Comparison of ENCODE assay signal across 2 cellular contexts in the genomic region with DNA sequence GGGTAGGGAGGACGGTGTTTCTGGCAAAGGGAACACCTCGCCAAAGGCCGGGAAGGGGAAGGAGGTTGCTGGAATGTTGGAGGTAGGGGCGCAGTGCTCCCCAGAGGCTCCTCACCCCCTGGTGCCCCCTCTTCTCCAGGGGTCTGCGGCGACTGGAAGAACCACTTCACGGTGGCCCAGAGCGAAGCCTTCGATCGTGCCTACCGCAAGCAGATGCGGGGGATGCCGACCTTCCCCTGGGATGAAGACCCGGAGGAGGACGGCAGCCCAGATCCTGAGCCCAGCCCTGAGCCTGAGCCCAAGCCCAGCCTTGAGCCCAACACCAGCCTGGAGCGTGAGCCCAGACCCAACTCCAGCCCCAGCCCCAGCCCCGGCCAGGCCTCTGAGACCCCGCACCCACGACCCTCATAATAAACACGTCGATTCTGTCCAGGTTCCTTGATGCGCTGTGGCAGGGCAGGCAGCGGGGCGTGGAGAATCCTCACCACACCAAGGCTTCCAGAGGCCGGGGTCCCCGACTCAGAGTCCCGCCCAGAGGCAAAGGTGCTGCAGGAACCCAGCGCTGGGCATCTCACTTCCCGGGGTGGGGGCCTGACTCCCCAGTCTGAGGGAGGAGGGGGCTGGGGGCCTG.
A peak's percentile ranks its signal among the peaks of the same experiment; 100 is the strongest.
TF ChIP-seq lines count a peak whose summit lies in the region.

No MANE protein-coding gene starts in this region.

TF ChIP-seq in GM23338, 12 proteins besides CTCF, POLR2A, EP300 and RAD21:
- TF ChIP-seq EZH2 (IDR thresholded peaks at IDR 0.05; ENCODE audit: low read depth, unreplicated experiment) (no peak), ZNF462 (CRISPR knock-in tag; IDR thresholded peaks at IDR 0.05) (no peak), ETS1 (IDR thresholded peaks at IDR 0.05) (no peak), STAT1 (IDR thresholded peaks at IDR 0.05; ENCODE audit: unreplicated experiment) (no peak), CREB1 (CRISPR knock-in tag; IDR thresholded peaks at IDR 0.05; ENCODE audit: low read depth) (no peak), POLR2AphosphoS5 (IDR thresholded peaks at IDR 0.05; ENCODE audit: low read depth) (no peak), ZNF114 (CRISPR knock-in tag; IDR thresholded peaks at IDR 0.05) (no peak)
- TF ChIP-seq, protein P1, sequence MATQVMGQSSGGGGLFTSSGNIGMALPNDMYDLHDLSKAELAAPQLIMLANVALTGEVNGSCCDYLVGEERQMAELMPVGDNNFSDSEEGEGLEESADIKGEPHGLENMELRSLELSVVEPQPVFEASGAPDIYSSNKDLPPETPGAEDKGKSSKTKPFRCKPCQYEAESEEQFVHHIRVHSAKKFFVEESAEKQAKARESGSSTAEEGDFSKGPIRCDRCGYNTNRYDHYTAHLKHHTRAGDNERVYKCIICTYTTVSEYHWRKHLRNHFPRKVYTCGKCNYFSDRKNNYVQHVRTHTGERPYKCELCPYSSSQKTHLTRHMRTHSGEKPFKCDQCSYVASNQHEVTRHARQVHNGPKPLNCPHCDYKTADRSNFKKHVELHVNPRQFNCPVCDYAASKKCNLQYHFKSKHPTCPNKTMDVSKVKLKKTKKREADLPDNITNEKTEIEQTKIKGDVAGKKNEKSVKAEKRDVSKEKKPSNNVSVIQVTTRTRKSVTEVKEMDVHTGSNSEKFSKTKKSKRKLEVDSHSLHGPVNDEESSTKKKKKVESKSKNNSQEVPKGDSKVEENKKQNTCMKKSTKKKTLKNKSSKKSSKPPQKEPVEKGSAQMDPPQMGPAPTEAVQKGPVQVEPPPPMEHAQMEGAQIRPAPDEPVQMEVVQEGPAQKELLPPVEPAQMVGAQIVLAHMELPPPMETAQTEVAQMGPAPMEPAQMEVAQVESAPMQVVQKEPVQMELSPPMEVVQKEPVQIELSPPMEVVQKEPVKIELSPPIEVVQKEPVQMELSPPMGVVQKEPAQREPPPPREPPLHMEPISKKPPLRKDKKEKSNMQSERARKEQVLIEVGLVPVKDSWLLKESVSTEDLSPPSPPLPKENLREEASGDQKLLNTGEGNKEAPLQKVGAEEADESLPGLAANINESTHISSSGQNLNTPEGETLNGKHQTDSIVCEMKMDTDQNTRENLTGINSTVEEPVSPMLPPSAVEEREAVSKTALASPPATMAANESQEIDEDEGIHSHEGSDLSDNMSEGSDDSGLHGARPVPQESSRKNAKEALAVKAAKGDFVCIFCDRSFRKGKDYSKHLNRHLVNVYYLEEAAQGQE (IDR thresholded peaks at IDR 0.05; ENCODE audit: unreplicated experiment), result no peak

TF ChIP-seq in K562, 482 proteins besides CTCF, POLR2A, EP300 and RAD21:
- TF ChIP-seq ZNF280A (IDR thresholded peaks at IDR 0.05; ENCODE audit: low read depth, partially characterized antibody) (no peak), KAT7 (CRISPR knock-in tag; IDR thresholded peaks at IDR 0.05; ENCODE audit: borderline replicate concordance) (no peak), ZNF224 (CRISPR knock-in tag; IDR thresholded peaks at IDR 0.05) (no peak), SRSF9 (IDR thresholded peaks at IDR 0.05; ENCODE audit: borderline replicate concordance, low read depth, low read length) (no peak), ZNF263 (CRISPR knock-in tag; IDR thresholded peaks at IDR 0.05; ENCODE audit: borderline replicate concordance) (peak; percentile 88), CREB3 (tag; conservative IDR thresholded peaks at IDR 0.05; ENCODE audit: low read depth) (no peak), NCOR1 (IDR thresholded peaks at IDR 0.05) (no peak), THAP12 (CRISPR knock-in tag; IDR thresholded peaks at IDR 0.05) (no peak)
